ENCODE assay signal across 8 cellular contexts in the genomic region with DNA sequence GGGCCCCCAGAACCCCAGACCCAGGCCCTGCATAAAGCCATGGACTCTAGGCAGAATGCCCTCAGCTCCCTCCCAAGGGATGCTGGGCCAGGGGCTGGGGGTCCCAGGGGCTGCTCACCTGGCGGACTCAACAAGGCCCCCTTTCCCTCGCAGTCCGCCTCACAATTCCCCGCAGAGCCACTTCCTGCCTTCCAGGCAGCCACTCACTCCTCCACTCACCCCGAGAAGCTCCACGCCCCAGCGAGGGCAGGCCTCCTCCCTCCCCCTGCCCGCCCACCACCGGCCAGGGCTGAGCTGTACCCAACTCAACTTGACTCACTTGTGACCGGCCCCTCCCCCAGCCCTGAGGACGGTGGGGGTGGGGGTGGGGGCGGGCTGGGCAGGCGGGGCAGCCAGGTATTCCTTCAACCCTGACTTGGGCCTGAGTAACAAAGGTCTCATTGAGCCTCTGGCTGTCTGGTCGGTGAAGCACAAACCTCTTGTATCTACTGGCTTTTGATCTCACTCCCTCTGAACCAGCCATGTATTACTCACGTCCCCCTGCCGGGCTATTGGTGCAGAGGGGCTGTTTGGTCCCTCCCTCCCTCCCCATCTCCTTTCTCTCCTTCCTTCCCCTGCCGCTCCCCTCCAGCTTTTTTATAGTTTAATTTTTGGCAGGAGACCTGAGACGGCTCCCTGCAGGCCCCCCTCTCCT. TPM values are rescaled to one million over a fixed set of nuclear protein-coding genes. Genes with fewer than 3 reads are reported as not detected.
A peak's percentile ranks its signal among the peaks of the same experiment; 100 is the strongest.
DNase-seq lines count a peak whose midpoint lies in the region; ATAC-seq and TF ChIP-seq lines count a peak whose summit lies in the region.

No MANE protein-coding gene starts in this region.

- H3K9me3 ChIP-seq in neuronal stem cell (replicated peaks in 1 of 2; ENCODE audit: control insufficient read depth in 2 of 2, insufficient read depth in 1 of 2, low read depth in 1 of 2, low read length in 2 of 2) = no peaks in the 10 kb centered on the region

- no TSS peak for BruUV-seq in MCF 10A (replicated peaks; lab: Mats Ljungman, UMichigan)

- H3K4me2 ChIP-seq in neuronal stem cell (ENCODE audit: insufficient read depth, low read length, poor library complexity, severe bottlenecking) = peak overlapping the region; percentile 72

- H3K27ac ChIP-seq in neuronal stem cell (replicated peaks; ENCODE audit: low read length) = peak overlapping the region; percentile 99

- H3K36me3 ChIP-seq in neuronal stem cell (replicated peaks in 1 of 2; ENCODE audit: control insufficient read depth in 2 of 2, insufficient read depth in 2 of 2, low read length in 2 of 2) = peaks cover 0 to 12% of the 10 kb centered on the region in 2 donors

- POLR2A ChIA-PET in MCF 10A (lab: Yijun Ruan, JAX) = interaction anchor here (0.5 to 5.6 kb wide), 9 partner anchors 8 to 60 kb away, joined by 3 to 38 read pairs (median 3); no protein-coding TSS in a partner anchor

- ATAC-seq in GM21526 (IDR thresholded peaks at IDR 0.05; ENCODE audit: low FRiP score, unreplicated experiment) (no peak), GM21528 (IDR thresholded peaks at IDR 0.05; ENCODE audit: low FRiP score, unreplicated experiment) (no peak)

- peaks cover 0 to 51% (median 0%) of the 10 kb centered on the region in 3 experiments for H3K27me3 ChIP-seq in neuronal stem cell (ENCODE audit: control insufficient read depth in 3 of 3, insufficient read depth in 3 of 3, low read depth in 1 of 3, low read length in 3 of 3)

- H3K36me3 Mint-ChIP-seq in MCF 10A (ENCODE audit: insufficient read depth, unreplicated experiment) = no peaks in the 10 kb centered on the region

- peaks cover 40% of the 10 kb centered on the region for H3K27me3 Mint-ChIP-seq in MCF 10A (ENCODE audit: insufficient read depth, unreplicated experiment)

- WGBS in neuronal stem cell (ENCODE audit: extremely low coverage in 2 of 2, insufficient read length in 2 of 2, insufficient replicate concordance in 1 of 2), 2 donors = no CpG with 5 or more reads among the region's 18 CpGs

- H3K4me1 ChIP-seq in neuronal stem cell (ENCODE audit: control insufficient read depth in 2 of 2, insufficient read depth in 1 of 2, low read depth in 1 of 2, low read length in 2 of 2) = peaks cover 49 to 60% of the 10 kb centered on the region in 2 donors

- H2BK15ac ChIP-seq in neuronal stem cell (ENCODE audit: low read length) = peak overlapping the region; percentile 86

- peak overlapping the region; percentile 86 for H3K14ac ChIP-seq in neuronal stem cell (ENCODE audit: low read length)

- H2BK12ac ChIP-seq in neuronal stem cell (ENCODE audit: low read length) = no peak overlapping the region

- TF ChIP-seq CTCF in MCF 10A (IDR thresholded peaks at IDR 0.05; ENCODE audit: unreplicated experiment) = peak; percentile 25

- H2BK5ac ChIP-seq in neuronal stem cell (ENCODE audit: low read length) = peak overlapping the region; percentile 95

- peak overlapping the region; percentile 93 for H2BK120ac ChIP-seq in neuronal stem cell (ENCODE audit: low read depth, low read length)

- H4K91ac ChIP-seq in neuronal stem cell (ENCODE audit: low read depth, low read length, poor library complexity) = peak overlapping the region; percentile 98

- peak overlapping the region; percentile 89 for H3K4me3 Mint-ChIP-seq in MCF 10A (ENCODE audit: unreplicated experiment)

- H3K4me3 ChIP-seq in neuronal stem cell (ENCODE audit: low read length in 2 of 2) = peak overlapping the region in 1 of 2 donors; percentile 74

- H3K4ac ChIP-seq in neuronal stem cell (ENCODE audit: low read length) = peak overlapping the region; percentile 86

- no peaks in the 10 kb centered on the region for H3K9me3 Mint-ChIP-seq in MCF 10A (ENCODE audit: unreplicated experiment)

- DNase-seq in ELR (ENCODE audit: low read depth) (peak; percentile 76), NCI-H226 (peak; percentile 86), MCF 10A (ENCODE audit: unreplicated experiment) (peak; percentile 93), neuronal stem cell (ENCODE audit: low spot score) (no peak), middle frontal gyrus (ENCODE audit: extremely low spot score, low spot score) (no peak), NOMO-1 treated with dmso at 0.1 percent for 144 hours (lab: John Stamatoyannopoulos, UW; ENCODE audit: unreplicated experiment) (no peak)

- peak overlapping the region; percentile 98 for H3K18ac ChIP-seq in neuronal stem cell (ENCODE audit: low read length)

- H3K9ac ChIP-seq in neuronal stem cell (ENCODE audit: low read depth, low read length, poor library complexity) = peak overlapping the region; percentile 96

- peaks cover 2% of the 10 kb centered on the region for H3K79me1 ChIP-seq in neuronal stem cell (ENCODE audit: low read depth, low read length)

- CTCF ChIA-PET in MCF 10A (lab: Yijun Ruan, JAX) = interaction anchor here (0.5 to 3.0 kb wide), 12 partner anchors 11 to 833 kb away, joined by 3 to 27 read pairs (median 4); no protein-coding TSS in a partner anchor

- peaks cover 36% of the 10 kb centered on the region for H3K4me1 Mint-ChIP-seq in MCF 10A (ENCODE audit: insufficient read depth, unreplicated experiment)

- H3K27ac Mint-ChIP-seq in MCF 10A (ENCODE audit: low read depth, unreplicated experiment) = peak overlapping the region; percentile 98

- peak overlapping the region; percentile 27 for H3K23ac ChIP-seq in neuronal stem cell (ENCODE audit: low read depth, low read length, poor library complexity)

- H2AFZ ChIP-seq in neuronal stem cell (ENCODE audit: low read length) = no peak overlapping the region

- intact Hi-C loops in MCF 10A (cut with micrococcal nuclease) = no loop called here

- peak overlapping the region; percentile 55 for H4K8ac ChIP-seq in neuronal stem cell (ENCODE audit: low read depth, low read length)

- peak overlapping the region; percentile 92 for H2AK5ac ChIP-seq in neuronal stem cell (ENCODE audit: low read depth, low read length)

RNA-seq across cellular contexts. Expression of gene BLACAT1, which starts 5.9 kb away (rescaled TPM):
- total RNA-seq in MCF 10A (2022) = 0.72 and 1.1 TPM in 2 replicates
- polyA plus RNA-seq in neuronal stem cell (2013, experiment 1 of 2) = 75.0 TPM
- polyA plus RNA-seq in neuronal stem cell (2013, experiment 2 of 2) = 75.3 TPM

RNA-seq across cellular contexts. Expression of gene LEMD1, which starts 28.0 kb away (rescaled TPM):
- total RNA-seq in MCF 10A (2022) = 1.4 TPM in 2 replicates
- 108 TPM for polyA plus RNA-seq in neuronal stem cell (2013, experiment 1 of 2)
- 112 TPM for polyA plus RNA-seq in neuronal stem cell (2013, experiment 2 of 2)

RNA-seq across cellular contexts. Expression of gene CDK18, which starts 54.6 kb away (rescaled TPM):
- 4.9 and 6.8 TPM in 2 replicates for total RNA-seq in MCF 10A (2022)
- 25.8 TPM for polyA plus RNA-seq in neuronal stem cell (2013, experiment 1 of 2)
- 25.5 TPM for polyA plus RNA-seq in neuronal stem cell (2013, experiment 2 of 2)

Comparison
In these comparisons a context has a peak if more than half of its experiments do, and no peak if none do; other contexts are left out.
1. DNase-seq: peak in ELR (single experiment), NCI-H226 (single experiment) and MCF 10A (single experiment); none in neuronal stem cell (single experiment), middle frontal gyrus (single experiment) and NOMO-1 treated with dmso at 0.1 percent for 144 hours (single experiment).